1 cellular context compared by ENCODE assay signal in the genomic region with DNA sequence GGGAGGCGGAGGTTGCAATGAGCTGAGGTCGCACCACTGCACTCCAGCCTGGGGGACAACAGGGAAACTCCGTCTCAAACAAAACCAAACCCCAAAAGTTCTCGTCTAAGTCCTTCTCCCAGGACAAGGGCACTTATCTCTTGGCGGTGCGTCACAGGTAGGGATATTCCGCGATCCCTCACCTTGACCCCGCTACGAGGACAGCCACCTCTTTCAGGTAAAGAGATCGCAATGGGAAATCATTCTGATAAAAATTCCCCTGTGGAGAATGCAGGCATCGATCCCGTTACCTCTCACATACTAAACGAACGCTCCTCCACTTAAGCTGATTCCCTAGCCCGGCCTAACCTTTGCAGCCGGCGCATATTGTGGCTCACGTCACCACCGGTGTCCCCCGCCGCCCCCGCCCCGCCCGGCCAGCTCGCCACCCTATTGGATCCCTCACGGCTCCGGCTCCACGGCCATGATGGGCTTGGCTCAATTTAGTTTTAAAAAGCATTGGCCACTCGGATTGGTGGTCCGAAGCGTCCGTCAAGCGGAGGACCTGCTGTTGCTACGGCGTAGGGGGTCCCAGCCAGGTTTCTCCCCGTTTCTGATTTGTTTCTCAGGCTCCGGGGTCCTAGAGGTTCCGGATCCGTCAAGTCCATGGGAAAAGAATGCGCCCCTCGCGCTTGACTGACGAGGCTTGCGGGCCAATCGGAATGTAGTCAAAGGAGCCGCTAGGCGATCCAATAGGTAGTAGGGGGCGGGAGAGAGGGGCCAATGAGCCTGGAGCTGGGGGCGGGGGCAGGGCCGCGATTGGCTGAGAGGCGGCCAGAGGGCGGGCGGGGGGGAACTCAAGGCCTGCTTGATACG.
TF ChIP-seq lines count a peak whose summit lies in the region.

No MANE protein-coding gene starts in this region.

TF ChIP-seq in HEK293, 187 proteins besides CTCF, POLR2A, EP300 and RAD21 (continued from another document and continues in another):
- peak; percentile 93 for TF ChIP-seq ZNF660 (tag by site-specific recombination; IDR thresholded peaks at IDR 0.05)
- TF ChIP-seq ZNF629 (tag by site-specific recombination; IDR thresholded peaks at IDR 0.05) = peak; percentile 86
- TF ChIP-seq ZNF600 (tag by site-specific recombination; IDR thresholded peaks at IDR 0.05) = peak; percentile 66
- TF ChIP-seq ZNF10 (tag by site-specific recombination; IDR thresholded peaks at IDR 0.05) = no peak
- TF ChIP-seq BCL11A (tag by site-specific recombination; IDR thresholded peaks at IDR 0.05; ENCODE audit: low read depth) = peak; percentile 93
- no peak for TF ChIP-seq ZNF596 (tag by site-specific recombination; IDR thresholded peaks at IDR 0.05)
- no peak for TF ChIP-seq SETDB1 (IDR thresholded peaks at IDR 0.05; ENCODE audit: insufficient read length, low read length)
- TF ChIP-seq ZNF169 (tag by site-specific recombination; IDR thresholded peaks at IDR 0.05) = no peak
- no peak for TF ChIP-seq ZNF530 (tag by site-specific recombination; IDR thresholded peaks at IDR 0.05; ENCODE audit: low read depth)
- TF ChIP-seq ZNF341 (tag by site-specific recombination; IDR thresholded peaks at IDR 0.05; ENCODE audit: low read depth) = no peak
- no peak for TF ChIP-seq ZNF585B (tag by site-specific recombination; IDR thresholded peaks at IDR 0.05)
- peak; percentile 64 for TF ChIP-seq ZFHX2 (tag by site-specific recombination; conservative IDR thresholded peaks at IDR 0.05)
- TF ChIP-seq ZNF416 (tag by site-specific recombination; IDR thresholded peaks at IDR 0.05) = no peak
- TF ChIP-seq ZNF19 (tag by site-specific recombination; IDR thresholded peaks at IDR 0.05; ENCODE audit: low read depth) = no peak
- TF ChIP-seq EGR2 (tag by site-specific recombination; IDR thresholded peaks at IDR 0.05; ENCODE audit: low read depth) = peak; percentile 61
- 0 out of 2 replicates have a peak, but pooled peaks have one; percentile 20 for TF ChIP-seq ZBTB8A (tag by site-specific recombination; IDR thresholded peaks at IDR 0.05)
- TF ChIP-seq, protein P1, sequence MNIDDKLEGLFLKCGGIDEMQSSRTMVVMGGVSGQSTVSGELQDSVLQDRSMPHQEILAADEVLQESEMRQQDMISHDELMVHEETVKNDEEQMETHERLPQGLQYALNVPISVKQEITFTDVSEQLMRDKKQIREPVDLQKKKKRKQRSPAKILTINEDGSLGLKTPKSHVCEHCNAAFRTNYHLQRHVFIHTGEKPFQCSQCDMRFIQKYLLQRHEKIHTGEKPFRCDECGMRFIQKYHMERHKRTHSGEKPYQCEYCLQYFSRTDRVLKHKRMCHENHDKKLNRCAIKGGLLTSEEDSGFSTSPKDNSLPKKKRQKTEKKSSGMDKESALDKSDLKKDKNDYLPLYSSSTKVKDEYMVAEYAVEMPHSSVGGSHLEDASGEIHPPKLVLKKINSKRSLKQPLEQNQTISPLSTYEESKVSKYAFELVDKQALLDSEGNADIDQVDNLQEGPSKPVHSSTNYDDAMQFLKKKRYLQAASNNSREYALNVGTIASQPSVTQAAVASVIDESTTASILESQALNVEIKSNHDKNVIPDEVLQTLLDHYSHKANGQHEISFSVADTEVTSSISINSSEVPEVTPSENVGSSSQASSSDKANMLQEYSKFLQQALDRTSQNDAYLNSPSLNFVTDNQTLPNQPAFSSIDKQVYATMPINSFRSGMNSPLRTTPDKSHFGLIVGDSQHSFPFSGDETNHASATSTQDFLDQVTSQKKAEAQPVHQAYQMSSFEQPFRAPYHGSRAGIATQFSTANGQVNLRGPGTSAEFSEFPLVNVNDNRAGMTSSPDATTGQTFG (tag by site-specific recombination; IDR thresholded peaks at IDR 0.05; ENCODE audit: borderline replicate concordance) = no peak
- no peak for TF ChIP-seq HOXC10 (CRISPR knock-in tag; IDR thresholded peaks at IDR 0.05)
- TF ChIP-seq, protein P2, sequence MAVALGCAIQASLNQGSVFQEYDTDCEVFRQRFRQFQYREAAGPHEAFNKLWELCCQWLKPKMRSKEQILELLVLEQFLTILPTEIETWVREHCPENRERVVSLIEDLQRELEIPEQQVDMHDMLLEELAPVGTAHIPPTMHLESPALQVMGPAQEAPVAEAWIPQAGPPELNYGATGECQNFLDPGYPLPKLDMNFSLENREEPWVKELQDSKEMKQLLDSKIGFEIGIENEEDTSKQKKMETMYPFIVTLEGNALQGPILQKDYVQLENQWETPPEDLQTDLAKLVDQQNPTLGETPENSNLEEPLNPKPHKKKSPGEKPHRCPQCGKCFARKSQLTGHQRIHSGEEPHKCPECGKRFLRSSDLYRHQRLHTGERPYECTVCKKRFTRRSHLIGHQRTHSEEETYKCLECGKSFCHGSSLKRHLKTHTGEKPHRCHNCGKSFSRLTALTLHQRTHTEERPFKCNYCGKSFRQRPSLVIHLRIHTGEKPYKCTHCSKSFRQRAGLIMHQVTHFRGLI (tag by site-specific recombination; IDR thresholded peaks at IDR 0.05) = peak; percentile 21; the same call in 1 of the 2 replicates
- TF ChIP-seq ZSCAN16 (tag by site-specific recombination; IDR thresholded peaks at IDR 0.05) = no peak
- TF ChIP-seq, protein P3, sequence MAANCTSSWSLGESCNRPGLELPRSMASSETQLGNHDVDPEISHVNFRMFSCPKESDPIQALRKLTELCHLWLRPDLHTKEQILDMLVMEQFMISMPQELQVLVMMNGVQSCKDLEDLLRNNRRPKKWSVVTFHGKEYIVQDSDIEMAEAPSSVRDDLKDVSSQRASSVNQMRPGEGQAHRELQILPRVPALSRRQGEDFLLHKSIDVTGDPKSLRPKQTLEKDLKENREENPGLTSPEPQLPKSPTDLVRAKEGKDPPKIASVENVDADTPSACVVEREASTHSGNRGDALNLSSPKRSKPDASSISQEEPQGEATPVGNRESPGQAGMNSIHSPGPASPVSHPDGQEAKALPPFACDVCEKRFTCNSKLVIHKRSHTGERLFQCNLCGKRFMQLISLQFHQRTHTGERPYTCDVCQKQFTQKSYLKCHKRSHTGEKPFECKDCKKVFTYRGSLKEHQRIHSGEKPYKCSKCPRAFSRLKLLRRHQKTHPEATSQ (tag by site-specific recombination; IDR thresholded peaks at IDR 0.05) = 0 out of 2 replicates have a peak, but pooled peaks have one; percentile 74
- no peak for TF ChIP-seq ZNF211 (tag by site-specific recombination; IDR thresholded peaks at IDR 0.05; ENCODE audit: low read depth)
- peak; percentile 100 for TF ChIP-seq ZEB2 (tag by site-specific recombination; IDR thresholded peaks at IDR 0.05)
- TF ChIP-seq, protein P4, sequence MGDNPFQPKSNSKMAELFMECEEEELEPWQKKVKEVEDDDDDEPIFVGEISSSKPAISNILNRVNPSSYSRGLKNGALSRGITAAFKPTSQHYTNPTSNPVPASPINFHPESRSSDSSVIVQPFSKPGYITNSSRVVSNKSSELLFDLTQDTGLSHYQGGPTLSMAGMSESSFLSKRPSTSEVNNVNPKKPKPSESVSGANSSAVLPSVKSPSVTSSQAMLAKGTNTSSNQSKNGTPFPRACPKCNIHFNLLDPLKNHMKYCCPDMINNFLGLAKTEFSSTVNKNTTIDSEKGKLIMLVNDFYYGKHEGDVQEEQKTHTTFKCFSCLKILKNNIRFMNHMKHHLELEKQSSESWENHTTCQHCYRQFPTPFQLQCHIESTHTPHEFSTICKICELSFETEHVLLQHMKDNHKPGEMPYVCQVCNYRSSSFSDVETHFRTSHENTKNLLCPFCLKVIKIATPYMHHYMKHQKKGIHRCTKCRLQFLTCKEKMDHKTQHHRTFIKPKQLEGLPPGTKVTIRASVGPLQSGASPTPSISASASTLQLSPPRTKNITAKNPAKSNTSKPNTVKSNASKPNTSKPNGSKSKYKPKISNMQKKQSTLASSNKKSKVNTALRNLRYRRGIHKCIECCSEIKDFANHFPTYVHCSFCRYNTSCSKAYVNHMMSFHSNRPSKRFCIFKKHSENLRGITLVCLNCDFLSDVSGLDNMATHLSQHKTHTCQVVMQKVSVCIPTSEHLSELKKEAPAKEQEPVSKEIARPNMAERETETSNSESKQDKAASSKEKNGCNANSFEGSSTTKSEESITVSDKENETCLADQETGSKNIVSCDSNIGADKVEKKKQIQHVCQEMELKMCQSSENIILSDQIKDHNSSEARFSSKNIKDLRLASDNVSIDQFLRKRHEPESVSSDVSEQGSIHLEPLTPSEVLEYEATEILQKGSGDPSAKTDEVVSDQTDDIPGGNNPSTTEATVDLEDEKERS (tag by site-specific recombination; IDR thresholded peaks at IDR 0.05) = no peak
- TF ChIP-seq, protein P5, sequence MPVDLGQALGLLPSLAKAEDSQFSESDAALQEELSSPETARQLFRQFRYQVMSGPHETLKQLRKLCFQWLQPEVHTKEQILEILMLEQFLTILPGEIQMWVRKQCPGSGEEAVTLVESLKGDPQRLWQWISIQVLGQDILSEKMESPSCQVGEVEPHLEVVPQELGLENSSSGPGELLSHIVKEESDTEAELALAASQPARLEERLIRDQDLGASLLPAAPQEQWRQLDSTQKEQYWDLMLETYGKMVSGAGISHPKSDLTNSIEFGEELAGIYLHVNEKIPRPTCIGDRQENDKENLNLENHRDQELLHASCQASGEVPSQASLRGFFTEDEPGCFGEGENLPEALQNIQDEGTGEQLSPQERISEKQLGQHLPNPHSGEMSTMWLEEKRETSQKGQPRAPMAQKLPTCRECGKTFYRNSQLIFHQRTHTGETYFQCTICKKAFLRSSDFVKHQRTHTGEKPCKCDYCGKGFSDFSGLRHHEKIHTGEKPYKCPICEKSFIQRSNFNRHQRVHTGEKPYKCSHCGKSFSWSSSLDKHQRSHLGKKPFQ (tag by site-specific recombination; IDR thresholded peaks at IDR 0.05) = no peak
- no peak for TF ChIP-seq ZNF311 (tag by site-specific recombination; IDR thresholded peaks at IDR 0.05; ENCODE audit: borderline replicate concordance)
- TF ChIP-seq GLIS2 (tag by site-specific recombination; IDR thresholded peaks at IDR 0.05) = peak; percentile 71
- TF ChIP-seq, protein P6, sequence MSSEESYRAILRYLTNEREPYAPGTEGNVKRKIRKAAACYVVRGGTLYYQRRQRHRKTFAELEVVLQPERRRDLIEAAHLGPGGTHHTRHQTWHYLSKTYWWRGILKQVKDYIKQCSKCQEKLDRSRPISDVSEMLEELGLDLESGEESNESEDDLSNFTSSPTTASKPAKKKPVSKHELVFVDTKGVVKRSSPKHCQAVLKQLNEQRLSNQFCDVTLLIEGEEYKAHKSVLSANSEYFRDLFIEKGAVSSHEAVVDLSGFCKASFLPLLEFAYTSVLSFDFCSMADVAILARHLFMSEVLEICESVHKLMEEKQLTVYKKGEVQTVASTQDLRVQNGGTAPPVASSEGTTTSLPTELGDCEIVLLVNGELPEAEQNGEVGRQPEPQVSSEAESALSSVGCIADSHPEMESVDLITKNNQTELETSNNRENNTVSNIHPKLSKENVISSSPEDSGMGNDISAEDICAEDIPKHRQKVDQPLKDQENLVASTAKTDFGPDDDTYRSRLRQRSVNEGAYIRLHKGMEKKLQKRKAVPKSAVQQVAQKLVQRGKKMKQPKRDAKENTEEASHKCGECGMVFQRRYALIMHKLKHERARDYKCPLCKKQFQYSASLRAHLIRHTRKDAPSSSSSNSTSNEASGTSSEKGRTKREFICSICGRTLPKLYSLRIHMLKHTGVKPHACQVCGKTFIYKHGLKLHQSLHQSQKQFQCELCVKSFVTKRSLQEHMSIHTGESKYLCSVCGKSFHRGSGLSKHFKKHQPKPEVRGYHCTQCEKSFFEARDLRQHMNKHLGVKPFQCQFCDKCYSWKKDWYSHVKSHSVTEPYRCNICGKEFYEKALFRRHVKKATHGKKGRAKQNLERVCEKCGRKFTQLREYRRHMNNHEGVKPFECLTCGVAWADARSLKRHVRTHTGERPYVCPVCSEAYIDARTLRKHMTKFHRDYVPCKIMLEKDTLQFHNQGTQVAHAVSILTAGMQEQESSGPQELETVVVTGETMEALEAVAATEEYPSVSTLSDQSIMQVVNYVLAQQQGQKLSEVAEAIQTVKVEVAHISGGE (tag by site-specific recombination; conservative IDR thresholded peaks at IDR 0.05; ENCODE audit: low read depth) = peak; percentile 31; the same call in 1 of the 2 replicates
- peak; percentile 73; the same call in 1 of the 2 replicates for TF ChIP-seq ZFP37 (tag by site-specific recombination; IDR thresholded peaks at IDR 0.05)
- TF ChIP-seq, protein P7, sequence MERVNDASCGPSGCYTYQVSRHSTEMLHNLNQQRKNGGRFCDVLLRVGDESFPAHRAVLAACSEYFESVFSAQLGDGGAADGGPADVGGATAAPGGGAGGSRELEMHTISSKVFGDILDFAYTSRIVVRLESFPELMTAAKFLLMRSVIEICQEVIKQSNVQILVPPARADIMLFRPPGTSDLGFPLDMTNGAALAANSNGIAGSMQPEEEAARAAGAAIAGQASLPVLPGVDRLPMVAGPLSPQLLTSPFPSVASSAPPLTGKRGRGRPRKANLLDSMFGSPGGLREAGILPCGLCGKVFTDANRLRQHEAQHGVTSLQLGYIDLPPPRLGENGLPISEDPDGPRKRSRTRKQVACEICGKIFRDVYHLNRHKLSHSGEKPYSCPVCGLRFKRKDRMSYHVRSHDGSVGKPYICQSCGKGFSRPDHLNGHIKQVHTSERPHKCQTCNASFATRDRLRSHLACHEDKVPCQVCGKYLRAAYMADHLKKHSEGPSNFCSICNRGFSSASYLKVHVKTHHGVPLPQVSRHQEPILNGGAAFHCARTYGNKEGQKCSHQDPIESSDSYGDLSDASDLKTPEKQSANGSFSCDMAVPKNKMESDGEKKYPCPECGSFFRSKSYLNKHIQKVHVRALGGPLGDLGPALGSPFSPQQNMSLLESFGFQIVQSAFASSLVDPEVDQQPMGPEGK (tag by site-specific recombination; IDR thresholded peaks at IDR 0.05) = peak; percentile 95
- TF ChIP-seq ZNF473 (tag by site-specific recombination; IDR thresholded peaks at IDR 0.05) = no peak
- no peak for TF ChIP-seq ZNF157 (tag by site-specific recombination; IDR thresholded peaks at IDR 0.05)
- TF ChIP-seq, protein P8, sequence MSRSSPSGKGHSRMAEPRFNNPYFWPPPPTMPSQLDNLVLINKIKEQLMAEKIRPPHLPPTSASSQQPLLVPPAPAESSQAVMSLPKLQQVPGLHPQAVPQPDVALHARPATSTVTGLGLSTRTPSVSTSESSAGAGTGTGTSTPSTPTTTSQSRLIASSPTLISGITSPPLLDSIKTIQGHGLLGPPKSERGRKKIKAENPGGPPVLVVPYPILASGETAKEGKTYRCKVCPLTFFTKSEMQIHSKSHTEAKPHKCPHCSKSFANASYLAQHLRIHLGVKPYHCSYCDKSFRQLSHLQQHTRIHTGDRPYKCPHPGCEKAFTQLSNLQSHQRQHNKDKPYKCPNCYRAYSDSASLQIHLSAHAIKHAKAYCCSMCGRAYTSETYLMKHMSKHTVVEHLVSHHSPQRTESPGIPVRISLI (tag by site-specific recombination; IDR thresholded peaks at IDR 0.05) = no peak
- no peak for TF ChIP-seq ZNF792 (tag by site-specific recombination; IDR thresholded peaks at IDR 0.05)
- peak; percentile 71; the same call in 1 of the 2 replicates for TF ChIP-seq KLF7 (tag by site-specific recombination; IDR thresholded peaks at IDR 0.05; ENCODE audit: borderline replicate concordance)
- TF ChIP-seq HOXA7 (CRISPR knock-in tag; IDR thresholded peaks at IDR 0.05; ENCODE audit: borderline replicate concordance) = no peak
- TF ChIP-seq ZNF391 (tag by site-specific recombination; IDR thresholded peaks at IDR 0.05; ENCODE audit: borderline replicate concordance, low read depth) = peak; percentile 94
- peak; percentile 66; the same call in 1 of the 2 replicates for TF ChIP-seq SCRT1 (tag by site-specific recombination; IDR thresholded peaks at IDR 0.05; ENCODE audit: borderline replicate concordance)
